ENCODE assay signal across 8 cellular contexts in the genomic region with DNA sequence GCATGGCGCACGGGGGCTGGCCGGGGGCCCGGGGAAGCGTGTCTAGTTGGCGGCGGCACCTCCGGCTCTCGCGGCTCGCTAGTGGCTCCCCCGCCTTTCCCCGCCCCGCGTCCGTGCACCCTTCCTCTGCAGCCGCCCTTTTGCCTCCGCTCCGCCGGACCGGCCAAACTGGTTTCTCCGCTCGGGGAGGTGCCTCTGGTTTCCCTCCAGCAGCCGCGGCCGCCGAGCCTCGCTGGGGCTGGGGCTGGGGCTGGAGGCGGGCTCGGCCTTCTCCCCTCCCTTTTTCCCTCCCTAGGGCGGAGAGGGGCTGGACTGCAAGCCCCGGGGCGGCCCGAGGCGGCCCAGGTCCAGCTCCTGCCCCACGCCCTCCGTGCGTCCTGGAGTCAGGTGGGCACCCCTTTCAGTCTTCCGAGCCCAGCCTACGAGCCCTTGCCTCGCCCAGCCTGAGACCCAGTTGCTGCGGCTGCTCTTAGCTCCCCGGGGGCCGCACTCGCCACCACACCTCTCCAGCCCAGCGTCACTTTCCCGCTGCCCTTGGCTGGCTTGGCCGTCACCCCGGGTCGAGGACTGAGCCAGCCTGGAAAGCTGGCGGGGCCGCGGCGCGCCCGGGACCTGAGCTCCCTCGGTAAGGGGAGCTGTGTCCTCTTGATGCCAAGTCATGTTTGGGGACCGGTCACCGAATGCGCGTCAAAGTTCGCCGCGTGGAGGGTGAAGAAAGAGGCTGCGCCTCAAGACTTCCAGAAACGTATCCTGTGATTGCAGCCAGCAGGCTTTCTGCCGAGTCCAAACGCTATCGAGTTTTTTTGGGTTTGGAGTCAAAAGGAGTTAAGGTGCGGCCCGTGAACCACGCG. TPM values are rescaled to one million over a fixed set of nuclear protein-coding genes. Genes with fewer than 3 reads are reported as not detected.
DNase-seq lines count a peak whose midpoint lies in the region; ATAC-seq and TF ChIP-seq lines count a peak whose summit lies in the region.

A gene (minus strand): TSS at position 197 of the 851 bp plus-strand sequence. CDS start 71,508 bp downstream, outside the sequence.

- H3K27ac ChIP-seq in RWPE2 (ENCODE audit: poor library complexity, severe bottlenecking) (peak within 1 kb of the TSS; percentile 57), urinary bladder (ENCODE audit: low read depth) (peak within 1 kb of the TSS; percentile 82)

- no peaks in the 10 kb centered on the region for H3K27me3 ChIP-seq in RWPE2 (ENCODE audit: insufficient read depth, poor library complexity, severe bottlenecking)

- no peak for TF ChIP-seq CTCF in RWPE2 (IDR thresholded peaks at IDR 0.05; ENCODE audit: poor library complexity, severe bottlenecking)
- TF ChIP-seq CTCF in epithelial cell of proximal tubule (conservative IDR thresholded peaks at IDR 0.05; ENCODE audit: low read depth, low read length) = no peak
- no peak for TF ChIP-seq CTCF in mucosa of descending colon (IDR thresholded peaks at IDR 0.05)

- intact Hi-C loops in mucosa of descending colon (cut with DNase I, micrococcal nuclease) = no loop called here

- peaks cover 21% of the 10 kb centered on the region for H3K4me1 ChIP-seq in RWPE2 (ENCODE audit: insufficient read depth, poor library complexity, severe bottlenecking)
- peaks cover 12% of the 10 kb centered on the region for H3K4me1 ChIP-seq in mucosa of descending colon (ENCODE audit: low read depth)
- H3K4me1 ChIP-seq in urinary bladder (ENCODE audit: insufficient read depth) = no peaks in the 10 kb centered on the region

- H3K4me3 ChIP-seq in RWPE2 (ENCODE audit: severe bottlenecking) (peak within 1 kb of the TSS; percentile 69), epithelial cell of proximal tubule (ENCODE audit: low read depth, low read length) (peak within 1 kb of the TSS; percentile 73), mucosa of descending colon (peak within 1 kb of the TSS; percentile 59), urinary bladder (ENCODE audit: low read depth, low read length) (peak within 1 kb of the TSS; percentile 85)

- H3K9me3 ChIP-seq in RWPE2 (ENCODE audit: severe bottlenecking) (no peaks in the 10 kb centered on the region), mucosa of descending colon (no peaks in the 10 kb centered on the region)

- DNase-seq in NCI-H1436 (lab: John Stamatoyannopoulos, UW) (peak; percentile 23), NCI-H1436 treated with DMSO at 0.1 percent for 48 hours (lab: John Stamatoyannopoulos, UW) (no peak), RWPE2 (ENCODE audit: low spot score) (peak; percentile 92), epithelial cell of proximal tubule (ENCODE audit: low read depth) (no peak), mucosa of descending colon (peak; percentile 93 to 98 (median 95)), GF-D8 (lab: John Stamatoyannopoulos, UW) (no peak)

- 2% methylated on average over 73 of the region's 73 CpGs for WGBS in urinary bladder

- H3K36me3 ChIP-seq in RWPE2 (ENCODE audit: low read depth) (no peaks in the 10 kb centered on the region), mucosa of descending colon (ENCODE audit: low read depth) (no peaks in the 10 kb centered on the region), urinary bladder (ENCODE audit: insufficient read depth) (no peaks in the 10 kb centered on the region)

- ATAC-seq in HG03108 (IDR thresholded peaks at IDR 0.05; ENCODE audit: unreplicated experiment) = peak; percentile 39
- ATAC-seq in RWPE2 (ENCODE audit: low read depth) = peak; percentile 84
- peak; percentile 86 for ATAC-seq in mucosa of descending colon

RNA-seq across cellular contexts. Expression of the gene that starts here (rescaled TPM):
- total RNA-seq in epithelial cell of proximal tubule (14.4 and 26.6 TPM in 2 replicates), mucosa of descending colon (100 to 1,000 TPM; 175 to 406 (median 316) TPM), urinary bladder (79.6 TPM)
- polyA plus RNA-seq in urinary bladder = 20.1 TPM

Comparison
In these comparisons a context has a peak if more than half of its experiments do, and no peak if none do; other contexts are left out.
1. DNase-seq: peak in NCI-H1436 (single experiment), RWPE2 (single experiment) and mucosa of descending colon (3 of 3); none in NCI-H1436 treated with DMSO at 0.1 percent for 48 hours (single experiment), epithelial cell of proximal tubule (single experiment) and GF-D8 (single experiment).
2. Peak in every context shown above with its lines, with median percentiles within 50 percentile points of each other: ATAC-seq and H3K4me3 ChIP-seq.